Comparison of ENCODE assay signal across 7 cellular contexts in the genomic region with DNA sequence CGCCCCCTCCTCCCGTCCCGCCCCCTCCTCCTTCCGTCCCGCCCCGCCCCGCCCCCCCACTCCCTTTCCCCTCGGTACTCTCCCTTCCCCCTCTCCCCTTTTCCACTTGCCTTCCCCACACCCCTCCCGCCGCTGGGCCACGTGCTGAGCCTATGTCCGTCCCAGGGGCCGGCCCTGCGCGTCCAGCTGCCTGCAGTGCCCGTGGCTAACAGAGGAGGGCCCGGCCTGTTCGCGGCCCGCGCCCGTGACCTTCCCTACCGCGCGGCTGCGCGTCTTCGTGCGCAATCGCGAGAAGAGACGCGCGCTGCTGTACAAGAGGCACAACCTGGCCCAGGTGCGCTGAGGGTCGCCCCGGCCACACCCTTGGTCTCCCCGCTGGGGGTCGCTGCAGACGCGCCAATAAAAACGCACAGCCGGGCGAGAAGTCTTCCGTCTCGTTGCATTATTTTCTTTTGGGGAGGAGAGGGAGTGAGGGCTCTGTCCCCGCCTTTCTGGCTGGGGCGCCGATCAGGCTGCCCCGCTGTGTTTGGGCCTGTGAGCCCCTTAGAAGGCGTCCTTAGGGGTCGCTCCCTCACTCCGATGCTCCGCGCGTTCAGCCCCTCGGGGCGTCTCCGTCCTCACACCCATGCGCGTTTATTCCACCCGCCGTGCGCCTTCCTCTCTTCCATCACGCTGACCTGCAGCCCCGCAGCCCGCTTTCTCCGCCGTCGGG. TPM values are rescaled to one million over a fixed set of nuclear protein-coding genes. Genes with fewer than 3 reads are reported as not detected.
A peak's percentile ranks its signal among the peaks of the same experiment; 100 is the strongest.
DNase-seq lines count a peak whose midpoint lies in the region; ATAC-seq and TF ChIP-seq lines count a peak whose summit lies in the region.

No MANE protein-coding gene starts in this region.

- in situ Hi-C loops in GM13977 (cut with MboI; ENCODE audit: low pct_unique_long_range_greater_than_20kb, low sequenced_read_pairs, unreplicated experiment), result no loop called here

- H3K4me1 ChIP-seq in mononuclear cell (ENCODE audit: insufficient read depth, low read length), result peaks cover 7% of the 10 kb centered on the region

- H3K9me3 ChIP-seq in mononuclear cell (ENCODE audit: low read depth, low read length), result no peaks in the 10 kb centered on the region

- no peak for ATAC-seq in HG03439 (IDR thresholded peaks at IDR 0.05; ENCODE audit: unreplicated experiment)

- H3K4me3 ChIP-seq in epithelial cell of esophagus (ENCODE audit: low read length) (peak overlapping the region; percentile 59), mononuclear cell (ENCODE audit: low read length) (peak overlapping the region; percentile 8)

- peaks cover 15% of the 10 kb centered on the region for H3K27me3 ChIP-seq in mononuclear cell (ENCODE audit: insufficient read depth, low read length)

- TF ChIP-seq CTCF in GM13977 (IDR thresholded peaks at IDR 0.05; ENCODE audit: extremely low read depth, insufficient read depth, missing control alignments) (peak; percentile 45), epithelial cell of esophagus (IDR thresholded peaks at IDR 0.05; ENCODE audit: insufficient read depth, low read depth, low read length, missing control alignments) (peak; percentile 44)

- DNase-seq in GM13977 (ENCODE audit: low spot score), result peak; percentile 72
- peak; percentile 83 for DNase-seq in NCI-H510A treated with DMSO at 0.1 percent for 48 hours (lab: John Stamatoyannopoulos, UW)
- DNase-seq in activated CD8-positive, alpha-beta memory T cell treated with anti-CD3 and anti-CD28 coated beads, Interleukin-2, amount 50 U/mL, for 48 hours, result peak; percentile 84
- DNase-seq in epithelial cell of esophagus (ENCODE audit: low read depth), result peak; percentile 69
- DNase-seq in stimulated activated CD8-positive, alpha-beta memory T cell treated with anti-CD3 and anti-CD28 coated beads, Interleukin-2, amount 100 ng/mL, for 48 hours (ENCODE audit: low read depth in 2 of 2), result peak; percentile 43 to 52

RNA-seq across cellular contexts. Expression of gene TRIM11, which starts 28.0 kb away (rescaled TPM):
- total RNA-seq in mononuclear cell, result 34.5 TPM

RNA-seq across cellular contexts. Expression of gene TRIM17, which starts 38.1 kb away (rescaled TPM):
- 0.42 TPM for total RNA-seq in mononuclear cell
